Comparison of ENCODE assay signal across 8 cellular contexts in the genomic region with DNA sequence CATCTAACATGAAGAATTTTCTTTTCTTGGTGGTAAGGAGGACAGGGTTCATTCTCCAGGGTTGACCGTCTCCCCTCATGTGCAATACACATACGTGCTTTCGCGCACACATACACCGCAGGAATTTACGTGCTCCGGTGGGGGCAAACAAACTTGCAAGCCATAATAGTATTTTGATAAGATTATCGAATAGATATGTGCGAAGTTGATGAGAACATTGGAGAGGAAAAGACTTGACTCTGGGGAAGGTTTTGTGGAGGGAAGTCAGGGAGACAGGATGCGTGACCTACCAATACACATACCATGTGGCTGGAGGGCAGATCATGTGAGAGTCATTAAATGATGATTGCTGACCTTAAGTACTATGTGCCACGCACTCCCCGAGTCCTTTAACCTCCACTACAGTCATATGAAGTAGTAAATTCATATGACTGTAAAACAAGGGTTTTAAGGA. TPM values are rescaled to one million over a fixed set of nuclear protein-coding genes. Genes with fewer than 3 reads are reported as not detected.
DNase-seq lines count a peak whose midpoint lies in the region; ATAC-seq and TF ChIP-seq lines count a peak whose summit lies in the region.

No MANE protein-coding gene starts in this region.

- H3K27ac ChIP-seq in neural progenitor cell = no peak overlapping the region

- H3K27me3 Mint-ChIP-seq in neural progenitor cell (ENCODE audit: insufficient read depth, low read depth) = no peaks in the 10 kb centered on the region

- peaks cover 26% of the 10 kb centered on the region for H3K79me2 ChIP-seq in neural progenitor cell (ENCODE audit: low read depth)

- no peaks in the 10 kb centered on the region for H3K36me3 Mint-ChIP-seq in neural progenitor cell

- no peaks in the 10 kb centered on the region for H3K27me3 ChIP-seq in endocrine pancreas (ENCODE audit: control insufficient read depth, insufficient read depth, low read length)
- H3K27me3 ChIP-seq in neural progenitor cell = no peaks in the 10 kb centered on the region

- H3K9me3 ChIP-seq in endocrine pancreas (ENCODE audit: control insufficient read depth, low read length) = no peaks in the 10 kb centered on the region
- H3K9me3 ChIP-seq in neural progenitor cell (ENCODE audit: low read depth) = no peaks in the 10 kb centered on the region

- TF ChIP-seq CTCF in AG04449 (IDR thresholded peaks at IDR 0.05; ENCODE audit: insufficient read depth, low read length, missing control alignments) = no peak
- no peak for TF ChIP-seq CTCF in GM12865 (IDR thresholded peaks at IDR 0.05; ENCODE audit: insufficient read depth, low read depth, low read length, missing control alignments)
- TF ChIP-seq CTCF in neural progenitor cell (IDR thresholded peaks at IDR 0.05) = no peak

- H4K20me1 ChIP-seq in neural progenitor cell (ENCODE audit: low read depth) = no peaks in the 10 kb centered on the region

- DNase-seq in AG04449 (ENCODE audit: low read depth, low spot score) (no peak), GM12865 (ENCODE audit: low read depth) (peak; percentile 17), RKO (ENCODE audit: low spot score) (peak; percentile 90), neural progenitor cell (ENCODE audit: low spot score) (peak; percentile 2), 8988T (no peak)

- peaks cover 5% of the 10 kb centered on the region for H3F3A ChIP-seq in neural progenitor cell (ENCODE audit: low read depth)

- H3K4me1 ChIP-seq in endocrine pancreas (ENCODE audit: control insufficient read depth, insufficient read depth, low read length) (peaks cover 2% of the 10 kb centered on the region), neural progenitor cell (peaks cover 16% of the 10 kb centered on the region)

- peak overlapping the region; percentile 99 for H3K4me3 Mint-ChIP-seq in neural progenitor cell

- H3K4me2 ChIP-seq in neural progenitor cell = peak overlapping the region; percentile 95

- H3K9ac ChIP-seq in endocrine pancreas (ENCODE audit: control insufficient read depth, insufficient read depth, low read length) (peak overlapping the region; percentile 73), neural progenitor cell (peak overlapping the region; percentile 84)

- peak overlapping the region; percentile 90 for H3K4me3 ChIP-seq in AG04449 (ENCODE audit: low read depth, low read length)
- peak overlapping the region; percentile 73 for H3K4me3 ChIP-seq in GM12865 (ENCODE audit: low read depth, low read length)
- peak overlapping the region; percentile 87 for H3K4me3 ChIP-seq in endocrine pancreas (ENCODE audit: control insufficient read depth, insufficient read depth, low read length)
- peak overlapping the region; percentile 96 for H3K4me3 ChIP-seq in neural progenitor cell

- no peaks in the 10 kb centered on the region for H3K36me3 ChIP-seq in endocrine pancreas (ENCODE audit: control insufficient read depth, insufficient read depth, low read length)
- H3K36me3 ChIP-seq in neural progenitor cell = no peaks in the 10 kb centered on the region

- POLR2A ChIA-PET in AG04449 (lab: Yijun Ruan, JAX) = no interaction called here

- peaks cover 23% of the 10 kb centered on the region for H3K4me1 Mint-ChIP-seq in neural progenitor cell

- H3K27ac Mint-ChIP-seq in neural progenitor cell = no peak overlapping the region

- no peak for ATAC-seq in GM19467 (IDR thresholded peaks at IDR 0.05; ENCODE audit: unreplicated experiment)
- ATAC-seq in HG03439 (IDR thresholded peaks at IDR 0.05; ENCODE audit: unreplicated experiment) = no peak

- H3K9me3 Mint-ChIP-seq in neural progenitor cell = peaks cover 3% of the 10 kb centered on the region

- CTCF ChIA-PET in AG04449 (lab: Yijun Ruan, JAX) = interaction anchor here (1.4 to 1.5 kb wide), 2 partner anchors 14 to 17 kb away, joined by 3 to 4 read pairs; no protein-coding TSS in a partner anchor

- H2AFZ ChIP-seq in neural progenitor cell (replicated peaks) = peak overlapping the region; percentile 100

RNA-seq across cellular contexts. Expression of gene RAD51B, which starts 0.9 kb away (rescaled TPM):
- 33.6 and 50.5 TPM in 2 replicates for total RNA-seq in neural progenitor cell (ENCODE audit: low replicate concordance)

RNA-seq across cellular contexts. Expression of gene ZFYVE26, which starts 4.1 kb away (rescaled TPM):
- 18.3 and 22.3 TPM in 2 replicates for total RNA-seq in neural progenitor cell (ENCODE audit: low replicate concordance)

Comparison
In these comparisons a context has a peak if more than half of its experiments do, and no peak if none do; other contexts are left out.
1. DNase-seq: peak in GM12865 (single experiment), RKO (single experiment) and neural progenitor cell (single experiment); none in AG04449 (single experiment) and 8988T (single experiment).
2. Peak in every context shown above with its lines, with median percentiles within 50 percentile points of each other: H3K4me3 ChIP-seq.